Comparison of ENCODE assay signal across 19 cellular contexts in the genomic region with DNA sequence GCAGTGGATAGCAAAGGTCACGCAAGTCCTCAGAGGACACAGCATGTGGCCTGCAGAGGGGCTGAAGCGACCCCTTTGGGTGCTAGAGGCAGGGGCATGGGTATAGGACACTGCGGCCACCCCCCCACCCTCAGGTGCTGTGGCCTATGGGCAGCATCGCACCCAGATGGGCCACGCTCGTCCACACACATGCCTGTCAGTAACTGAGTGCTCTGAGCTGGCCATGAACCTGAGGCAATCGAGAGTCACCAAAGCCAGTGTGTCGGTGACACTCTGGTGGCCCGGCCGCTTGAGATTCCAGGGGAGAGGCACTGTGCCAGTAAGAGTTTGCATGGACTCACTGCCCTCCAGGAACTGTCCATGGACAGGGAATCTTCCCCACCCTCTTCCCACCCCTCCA. TPM values are rescaled to one million over a fixed set of nuclear protein-coding genes. Genes with fewer than 3 reads are reported as not detected.
DNase-seq lines count a peak whose midpoint lies in the region; ATAC-seq, FAIRE-seq and TF ChIP-seq lines count a peak whose summit lies in the region.
"Had no signal": no experiment of that assay in that cellular context is flagged by ENCODE, and none has a peak within 500 bp of the region (broad histone marks: within the 10 kb centered on the region; RNA-seq: fewer than 3 reads in every experiment).

No MANE protein-coding gene starts in this region.

- intact Hi-C loops in heart left ventricle (cut with DNase I) (no loop called here), cardiac septum (cut with DNase I) (no loop called here), K562 (cut with micrococcal nuclease) (no loop called here), HepG2 (cut with micrococcal nuclease; ENCODE audit: unreplicated experiment) (no loop called here), testis (cut with DNase I; ENCODE audit: low total_unique reads) (no loop called here)

- peak overlapping the region in 1 of 2 experiments; percentile 87; a peak in 2 of 4 replicates for H3K9ac ChIP-seq in K562 (ENCODE audit: insufficient read depth in 1 of 2, low read depth in 2 of 2, low read length in 2 of 2)
- no peak overlapping the region for H3K9ac ChIP-seq in HepG2 (ENCODE audit: insufficient read depth, low read depth, low read length)
- H3K9ac ChIP-seq: BLaER1 treated with 17β-estradiol and CSF1 and Interleukin-3, amounts not matched to agents 10 nM and 100 nM; GM23248 had no signal

- BruUV-seq in K562 (replicated peaks; lab: Mats Ljungman, UMichigan), result no TSS peak
- no TSS peak for BruUV-seq in HepG2 (replicated peaks; lab: Mats Ljungman, UMichigan)

- no peak for DNase-seq in heart left ventricle
- no peak for DNase-seq in cardiac septum (ENCODE audit: low spot score)
- no peak for DNase-seq in K562 (ENCODE audit: extremely low read depth in 1 of 4, low spot score in 3 of 4)
- DNase-seq in HepG2 (ENCODE audit: low spot score), result peak; percentile 17
- DNase-seq in testis, result no peak
- DNase-seq in activated CD8-positive, alpha-beta memory T cell treated with anti-CD3 and anti-CD28 coated beads, Interleukin-2, amount 50 U/mL, for 4 hours, result no peak
- DNase-seq in small intestine, result no peak
- no peak for DNase-seq in Peyer's patch
- DNase-seq: DMS79 treated with DMSO at 0.1 percent for 48 hours, KBM-7, MV-4-11, NCI-H1417 treated with DMSO at 0.1 percent for 48 hours, NCI-H2029 treated with DMSO at 0.1 percent for 48 hours, NCI-H510A treated with DMSO at 0.1 percent for 48 hours, SHP77 treated with DMSO at 0.1 percent for 48 hours had no signal

- FAIRE-seq in K562 (lab: Jason Lieb, UNC) (no peak), HepG2 (lab: Jason Lieb, UNC) (no peak), small intestine (lab: Jason Lieb, UNC) (no peak)
- FAIRE-seq: G401.6 had no signal

- peak overlapping the region in 1 of 12 donors; percentile 25 for H3K4me3 ChIP-seq in heart left ventricle
- H3K4me3 ChIP-seq in K562, result no peak overlapping the region
- peak overlapping the region in 1 of 3 experiments; percentile 54; a peak in 1 of 6 replicates for H3K4me3 ChIP-seq in HepG2 (replicated peaks in 1 of 3; ENCODE audit: insufficient read depth in 1 of 3, low read depth in 2 of 3, low read length in 3 of 3)
- no peak overlapping the region for H3K4me3 ChIP-seq in testis
- no peak overlapping the region for H3K4me3 ChIP-seq in small intestine (ENCODE audit: low read depth in 1 of 2, low read length in 2 of 2)
- H3K4me3 ChIP-seq in Peyer's patch, result no peak overlapping the region
- H3K4me3 ChIP-seq: BLaER1 treated with 17β-estradiol and CSF1 and Interleukin-3, amounts not matched to agents 10 nM and 100 nM; GM23248 had no signal

- H2AFZ ChIP-seq in K562 (ENCODE audit: low read depth, low read length) (peak overlapping the region; percentile 79), HepG2 (ENCODE audit: low read length) (no peak overlapping the region)

- TF ChIP-seq POLR2A in heart left ventricle (IDR thresholded peaks at IDR 0.05) (no peak), K562 (conservative IDR thresholded peaks at IDR 0.05) (no peak), HepG2 (IDR thresholded peaks at IDR 0.05; ENCODE audit: insufficient read depth in 1 of 2, low read depth in 2 of 2, low read length in 2 of 2) (no peak), testis (IDR thresholded peaks at IDR 0.05) (no peak), Peyer's patch (IDR thresholded peaks at IDR 0.05) (no peak)

- TF ChIP-seq CTCF in heart left ventricle (IDR thresholded peaks at IDR 0.05) (no peak), K562 (IDR thresholded peaks at IDR 0.05 in 2 of 3, conservative IDR thresholded peaks at IDR 0.05 in 1 of 3; ENCODE audit: insufficient read depth in 2 of 3, low read depth in 1 of 3, low read length in 3 of 3) (no peak), HepG2 (CRISPR knock-in tag; IDR thresholded peaks at IDR 0.05) (0 out of 2 replicates have a peak, but pooled peaks have one; percentile 2), testis (IDR thresholded peaks at IDR 0.05) (no peak), Peyer's patch (IDR thresholded peaks at IDR 0.05) (no peak)

- H3K9me3 ChIP-seq in heart left ventricle, result no peaks in the 10 kb centered on the region
- no peaks in the 10 kb centered on the region for H3K9me3 ChIP-seq in K562 (replicated peaks; ENCODE audit: control insufficient read depth, insufficient read depth, low read depth, low read length)
- no peaks in the 10 kb centered on the region for H3K9me3 ChIP-seq in HepG2 (ENCODE audit: low read length)
- H3K9me3 ChIP-seq in testis, result no peaks in the 10 kb centered on the region
- no peaks in the 10 kb centered on the region for H3K9me3 ChIP-seq in small intestine (ENCODE audit: control insufficient read depth, low read depth)
- no peaks in the 10 kb centered on the region for H3K9me3 ChIP-seq in Peyer's patch

- peak in 1 of 4 donors; percentile 20 for ATAC-seq in heart left ventricle
- peak; percentile 39 for ATAC-seq in K562
- ATAC-seq in HepG2, result peak; percentile 82
- ATAC-seq: HCT116 had no signal

- no peaks in the 10 kb centered on the region for H3K9me1 ChIP-seq in K562 (ENCODE audit: control insufficient read depth, insufficient read depth, low read length)

- WGBS in heart left ventricle, 4 donors, result 78 to 87% (median 83%) methylated on average over 9 to 10 of the region's 10 CpGs
- 69% methylated on average over 7 of the region's 10 CpGs for WGBS in K562 (ENCODE audit: insufficient coverage, low coverage, missing lambda C conversion rate)
- 0% methylated on average over 1 of the region's 10 CpGs for WGBS in HepG2 (ENCODE audit: low lambda C conversion rate)
- WGBS in testis, 2 donors, result 75 to 100% methylated on average over 1 to 10 of the region's 10 CpGs
- 80 to 81% (median 81%) methylated on average over 10 of the region's 10 CpGs for WGBS in small intestine, 3 donors

- in situ Hi-C loops in K562 (cut with MboI), result no loop called here
- in situ Hi-C loops in HepG2 (cut with HindIII; ENCODE audit: extremely low pct_ligation_motif_present, low pct_unique_long_range_greater_than_20kb), result no loop called here

- CTCF ChIA-PET in K562 (lab: Yijun Ruan, JAX; ENCODE audit: low intra/inter-chr PET ratio), result no interaction called here
- CTCF ChIA-PET in HepG2 (lab: Yijun Ruan, JAX; ENCODE audit: low intra/inter-chr PET ratio, low total read pairs), result no interaction called here

- no peak for TF ChIP-seq EP300 in K562 (IDR thresholded peaks at IDR 0.05; ENCODE audit: low read length)
- no peak for TF ChIP-seq EP300 in HepG2 (IDR thresholded peaks at IDR 0.05; ENCODE audit: low read depth in 2 of 2, low read length in 2 of 2)
- no peak for TF ChIP-seq EP300 in HepG2 (CRISPR knock-in tag; IDR thresholded peaks at IDR 0.05; ENCODE audit: borderline replicate concordance)

- H3K4me2 ChIP-seq in K562 (ENCODE audit: insufficient read depth, low read length) (peak overlapping the region; percentile 22; the same call in 1 of the 2 replicates), HepG2 (ENCODE audit: low read depth, low read length) (peak overlapping the region; percentile 63)
- H3K4me2 ChIP-seq: BLaER1 treated with 17β-estradiol and CSF1 and Interleukin-3, amounts not matched to agents 10 nM and 100 nM had no signal

- H4K20me1 ChIP-seq in K562 (replicated peaks; ENCODE audit: control insufficient read depth, insufficient read depth, low read length) (no peaks in the 10 kb centered on the region), HepG2 (ENCODE audit: insufficient read depth, low read length) (no peaks in the 10 kb centered on the region)
- H4K20me1 ChIP-seq: BLaER1 treated with 17β-estradiol and CSF1 and Interleukin-3, amounts not matched to agents 10 nM and 100 nM had no signal

- H3K27me3 ChIP-seq in heart left ventricle (peaks cover 0 to 34% (median 6%) of the 10 kb centered on the region in 9 donors), K562 (ENCODE audit: control insufficient read depth in 2 of 2, insufficient read depth in 2 of 2, low read length in 2 of 2) (no peaks in the 10 kb centered on the region), HepG2 (ENCODE audit: control insufficient read depth in 1 of 2, insufficient read depth in 2 of 2, low read length in 2 of 2) (peaks cover 1 to 26% of the 10 kb centered on the region in 2 experiments; a peak in 3 of 5 replicates), testis (no peaks in the 10 kb centered on the region), small intestine (ENCODE audit: control insufficient read depth in 2 of 2, insufficient read depth in 2 of 2, low read length in 2 of 2) (no peaks in the 10 kb centered on the region), Peyer's patch (no peaks in the 10 kb centered on the region)

- H3K4me1 ChIP-seq in heart left ventricle (peaks cover 0 to 39% (median 12%) of the 10 kb centered on the region in 12 donors), K562 (replicated peaks in 1 of 2; ENCODE audit: control insufficient read depth in 2 of 2, insufficient read depth in 2 of 2, low read length in 2 of 2) (peaks cover 11 to 20% of the 10 kb centered on the region in 2 experiments), HepG2 (ENCODE audit: insufficient read depth, low read length) (peaks cover 32% of the 10 kb centered on the region), testis (peaks cover 8% of the 10 kb centered on the region), small intestine (ENCODE audit: control insufficient read depth in 2 of 2, insufficient read depth in 1 of 2, low read depth in 1 of 2, low read length in 1 of 2) (no peaks in the 10 kb centered on the region), Peyer's patch (peaks cover 0 to 8% (median 0%) of the 10 kb centered on the region in 4 donors)

- no peaks in the 10 kb centered on the region for H3K36me3 ChIP-seq in heart left ventricle
- H3K36me3 ChIP-seq in K562 (ENCODE audit: control insufficient read depth, insufficient read depth, low read length), result no peaks in the 10 kb centered on the region
- H3K36me3 ChIP-seq in HepG2 (replicated peaks in 1 of 2; ENCODE audit: control insufficient read depth in 1 of 2, insufficient read depth in 2 of 2, low read length in 2 of 2), result no peaks in the 10 kb centered on the region
- H3K36me3 ChIP-seq in testis (ENCODE audit: low read depth, missing control alignments), result no peaks in the 10 kb centered on the region
- no peaks in the 10 kb centered on the region for H3K36me3 ChIP-seq in small intestine (ENCODE audit: control insufficient read depth in 2 of 2, insufficient read depth in 2 of 2, low read length in 2 of 2)
- H3K36me3 ChIP-seq in Peyer's patch, result no peaks in the 10 kb centered on the region

- H3K27ac ChIP-seq in heart left ventricle (peak overlapping the region in 10 of 12 donors; percentile 23 to 74 (median 50)), K562 (ENCODE audit: extremely low read depth, low read depth, low read length) (no peak overlapping the region), HepG2 (ENCODE audit: extremely low read length, insufficient read depth, low read length) (no peak overlapping the region), testis (peak overlapping the region; percentile 44 to 59), small intestine (ENCODE audit: low read depth in 1 of 2, low read length in 1 of 2) (no peak overlapping the region), Peyer's patch (no peak overlapping the region)
- H3K27ac ChIP-seq: BLaER1 treated with 17β-estradiol and CSF1 and Interleukin-3, amounts not matched to agents 10 nM and 100 nM; GM23248 had no signal

- TF ChIP-seq RAD21 in K562 (CRISPR knock-in tag; conservative IDR thresholded peaks at IDR 0.05 in 1 of 2, IDR thresholded peaks at IDR 0.05 in 1 of 2) (no peak), HepG2 (CRISPR knock-in tag; IDR thresholded peaks at IDR 0.05) (no peak)

- H3K79me2 ChIP-seq in K562 (ENCODE audit: control insufficient read depth, insufficient read depth, low read length), result no peaks in the 10 kb centered on the region
- H3K79me2 ChIP-seq in HepG2 (ENCODE audit: insufficient read depth, low read length), result no peaks in the 10 kb centered on the region

- POLR2A ChIA-PET in K562 (lab: Yijun Ruan, JAX) (interaction anchor here (0.7 to 1.2 kb wide), 3 partner anchors 10 to 204 kb away, joined by 3 to 7 read pairs (median 5); a partner anchor contains a TSS), HepG2 (lab: Yijun Ruan, JAX) (interaction anchor here (2.4 kb wide), 1 partner anchor 23 kb away, joined by 9 read pairs; a partner anchor contains a TSS)

RNA-seq across cellular contexts. Expression of a gene that starts 22.7 kb away (rescaled TPM):
- 10 to 100 TPM in 6 of 9 donors, 1 to 10 TPM in 3; 7.5 to 33.1 (median 10.4) TPM for total RNA-seq in heart left ventricle
- 10 to 100 TPM; 11.7 to 13.9 TPM for polyA plus RNA-seq in heart left ventricle
- total RNA-seq in cardiac septum, result 14.5 TPM
- total RNA-seq in K562 (2011; cell fraction: chromatin; rRNA removed; ENCODE audit: low replicate concordance), result 18.9 and 43.2 TPM in 2 replicates
- 13.0 and 20.3 TPM in 2 replicates for total RNA-seq in K562 (2011; cell fraction: nucleolus; rRNA removed)
- total RNA-seq in K562 (2011; cell fraction: nucleoplasm; rRNA removed), result 23.4 and 36.6 TPM in 2 replicates
- 33.1 and 38.3 TPM in 2 replicates for total RNA-seq in K562 (2014; rRNA removed)
- 56.4 and 67.9 TPM in 2 replicates for total RNA-seq in K562 (2014; rRNA removed; fragmentation: Illumina TruSeq; extraction: Trizol)
- total RNA-seq in K562 (2015; rRNA removed; fragmentation: Illumina TruSeq; extraction: Trizol), result 63.6 and 66.4 TPM in 2 replicates
- total RNA-seq in K562 (2021), result 37.6 and 40.3 TPM in 2 replicates
- 39.9 and 44.8 TPM in 2 replicates for polyA plus RNA-seq in K562 (2011; rRNA removed)
- 7.5 and 17.5 TPM in 2 replicates for polyA plus RNA-seq in K562 (2011; cell fraction: cytosol; rRNA removed)
- polyA plus RNA-seq in K562 (2011; cell fraction: nucleus; rRNA removed), result 15.5 and 21.0 TPM in 2 replicates
- polyA plus RNA-seq in K562 (2012), result 36.4 and 37.3 TPM in 2 replicates
- polyA plus RNA-seq in K562 (2014; fragmentation: Illumina TruSeq; extraction: Trizol), result 48.1 and 58.3 TPM in 2 replicates
- polyA plus RNA-seq in K562 (2014; fragmentation: Nextera tagmentation; extraction: Ambion mirVana), result 10 to 100 TPM; 36.6 to 46.3 TPM
- polyA plus RNA-seq in K562 (2014; rRNA removed), result 35.0 and 43.8 TPM in 2 replicates
- 46.7 and 65.3 TPM in 2 replicates for polyA minus RNA-seq in K562 (2011; rRNA and poly(A)+ RNA removed)
- polyA minus RNA-seq in K562 (2011; cell fraction: cytosol; rRNA and poly(A)+ RNA removed), result 14.0 and 24.8 TPM in 2 replicates
- 11.2 and 19.8 TPM in 2 replicates for polyA minus RNA-seq in K562 (2011; cell fraction: nucleus; rRNA and poly(A)+ RNA removed)
- 41.5 and 50.4 TPM in 2 replicates for total RNA-seq in HepG2 (2016; rRNA removed; fragmentation: Illumina TruSeq; extraction: Trizol)
- 49.3 and 52.6 TPM in 2 replicates for total RNA-seq in HepG2 (2016; cell fraction: cytosol; rRNA removed; fragmentation: Illumina TruSeq; extraction: Trizol; ENCODE audit: low read depth)
- total RNA-seq in HepG2 (2016; cell fraction: insoluble cytoplasmic fraction; rRNA removed; fragmentation: Illumina TruSeq; extraction: Trizol), result 38.4 and 56.0 TPM in 2 replicates
- 51.7 and 54.4 TPM in 2 replicates for total RNA-seq in HepG2 (2016; cell fraction: membrane; rRNA removed; fragmentation: Illumina TruSeq; extraction: Trizol)
- total RNA-seq in HepG2 (2016; cell fraction: nucleus; rRNA removed; fragmentation: Illumina TruSeq; extraction: Trizol), result 26.0 and 29.7 TPM in 2 replicates
- 19.0 and 24.9 TPM in 2 replicates for polyA plus RNA-seq in HepG2 (2011; rRNA removed)
- 10.2 and 14.5 TPM in 2 replicates for polyA plus RNA-seq in HepG2 (2011; cell fraction: cytosol; rRNA removed)
- polyA plus RNA-seq in HepG2 (2011; cell fraction: nucleus; rRNA removed), result 11.5 and 12.9 TPM in 2 replicates
- 22.1 and 25.7 TPM in 2 replicates for polyA plus RNA-seq in HepG2 (2012)
- polyA plus RNA-seq in HepG2 (2016; cell fraction: cytosol; fragmentation: Illumina TruSeq; extraction: Trizol; ENCODE audit: low read depth), result 32.5 and 35.5 TPM in 2 replicates
- polyA plus RNA-seq in HepG2 (2016; cell fraction: insoluble cytoplasmic fraction; fragmentation: Illumina TruSeq; extraction: Trizol; ENCODE audit: low read depth), result 63.2 and 65.8 TPM in 2 replicates
- 42.7 and 43.8 TPM in 2 replicates for polyA plus RNA-seq in HepG2 (2016; cell fraction: membrane; fragmentation: Illumina TruSeq; extraction: Trizol; ENCODE audit: low read depth)
- 42.7 and 47.1 TPM in 2 replicates for polyA plus RNA-seq in HepG2 (2016; cell fraction: nucleus; fragmentation: Illumina TruSeq; extraction: Trizol; ENCODE audit: insufficient read depth, low read depth)
- polyA minus RNA-seq in HepG2 (2011; rRNA and poly(A)+ RNA removed; ENCODE audit: low replicate concordance), result 15.3 and 15.9 TPM in 2 replicates
- polyA minus RNA-seq in HepG2 (2011; cell fraction: cytosol; rRNA and poly(A)+ RNA removed), result 19.2 and 19.3 TPM in 2 replicates
- 31.0 and 33.9 TPM in 2 replicates for polyA minus RNA-seq in HepG2 (2011; cell fraction: nucleus; rRNA and poly(A)+ RNA removed)
- 10 to 100 TPM; 37.4 to 41.5 TPM for total RNA-seq in testis
- 24.5 TPM for polyA plus RNA-seq in testis (ENCODE audit: insufficient read depth, low read depth, low replicate concordance)
- polyA plus RNA-seq in small intestine, result 10 to 100 TPM; 25.7 to 32.0 (median 30.3) TPM
- 10 to 100 TPM; 28.9 to 43.7 (median 29.3) TPM for total RNA-seq in Peyer's patch

RNA-seq across cellular contexts. Expression of a gene that starts 41.0 kb away (rescaled TPM):
- total RNA-seq in heart left ventricle (10 to 100 TPM; 12.9 to 28.3 (median 18.5) TPM), cardiac septum (21.0 TPM), K562 (2014; rRNA removed) (59.9 and 62.2 TPM in 2 replicates), K562 (2014; rRNA removed; fragmentation: Illumina TruSeq; extraction: Trizol) (111 and 119 TPM in 2 replicates), K562 (2015; rRNA removed; fragmentation: Illumina TruSeq; extraction: Trizol) (90.9 and 94.8 TPM in 2 replicates), K562 (2021) (147 and 148 TPM in 2 replicates), HepG2 (2016; rRNA removed; fragmentation: Illumina TruSeq; extraction: Trizol) (59.6 and 96.2 TPM in 2 replicates), testis (10 to 100 TPM; 37.1 to 43.5 TPM), Peyer's patch (10 to 100 TPM; 18.6 to 38.0 (median 25.3) TPM)
- polyA plus RNA-seq in heart left ventricle (10 to 100 TPM in 1 of 2 donors, 1 to 10 TPM in 1; 8.6 to 39.9 TPM), K562 (2011; rRNA removed) (124 and 180 TPM in 2 replicates), K562 (2014; fragmentation: Illumina TruSeq; extraction: Trizol) (88.3 and 108 TPM in 2 replicates), K562 (2014; fragmentation: Nextera tagmentation; extraction: Ambion mirVana) (100 to 1,000 TPM in 1 of 2 experiments, 10 to 100 TPM in 1; 83.6 to 108 TPM), K562 (2014; rRNA removed) (73.1 and 79.0 TPM in 2 replicates), HepG2 (2011; rRNA removed) (43.3 and 63.5 TPM in 2 replicates), testis (ENCODE audit: insufficient read depth, low read depth, low replicate concordance) (33.5 TPM), small intestine (10 to 100 TPM; 15.2 to 19.8 (median 16.2) TPM)
- total RNA-seq in K562 (2011; cell fraction: chromatin; rRNA removed; ENCODE audit: low replicate concordance), result 114 and 160 TPM in 2 replicates
- 43.2 and 44.6 TPM in 2 replicates for total RNA-seq in K562 (2011; cell fraction: nucleolus; rRNA removed)
- total RNA-seq in K562 (2011; cell fraction: nucleoplasm; rRNA removed), result 87.4 and 134 TPM in 2 replicates
- 106 and 107 TPM in 2 replicates for polyA plus RNA-seq in K562 (2011; cell fraction: cytosol; rRNA removed)
- 62.3 and 70.7 TPM in 2 replicates for polyA plus RNA-seq in K562 (2011; cell fraction: nucleus; rRNA removed)
- 36.1 and 73.0 TPM in 2 replicates for polyA plus RNA-seq in K562 (2012)
- polyA minus RNA-seq in K562 (2011; rRNA and poly(A)+ RNA removed), result 296 and 323 TPM in 2 replicates
- polyA minus RNA-seq in K562 (2011; cell fraction: cytosol; rRNA and poly(A)+ RNA removed), result 95.3 and 113 TPM in 2 replicates
- polyA minus RNA-seq in K562 (2011; cell fraction: nucleus; rRNA and poly(A)+ RNA removed), result 32.3 and 57.8 TPM in 2 replicates
- 17.4 and 19.2 TPM in 2 replicates for total RNA-seq in HepG2 (2016; cell fraction: cytosol; rRNA removed; fragmentation: Illumina TruSeq; extraction: Trizol; ENCODE audit: low read depth)
- total RNA-seq in HepG2 (2016; cell fraction: insoluble cytoplasmic fraction; rRNA removed; fragmentation: Illumina TruSeq; extraction: Trizol), result 55.1 and 101 TPM in 2 replicates
- total RNA-seq in HepG2 (2016; cell fraction: membrane; rRNA removed; fragmentation: Illumina TruSeq; extraction: Trizol), result 36.0 and 39.4 TPM in 2 replicates
- total RNA-seq in HepG2 (2016; cell fraction: nucleus; rRNA removed; fragmentation: Illumina TruSeq; extraction: Trizol), result 46.1 and 50.8 TPM in 2 replicates
- 32.3 and 38.9 TPM in 2 replicates for polyA plus RNA-seq in HepG2 (2011; cell fraction: cytosol; rRNA removed)
- polyA plus RNA-seq in HepG2 (2011; cell fraction: nucleus; rRNA removed), result 36.4 and 40.5 TPM in 2 replicates
- 26.8 and 30.0 TPM in 2 replicates for polyA plus RNA-seq in HepG2 (2012)
- polyA plus RNA-seq in HepG2 (2016; cell fraction: cytosol; fragmentation: Illumina TruSeq; extraction: Trizol; ENCODE audit: low read depth), result 6.6 and 7.4 TPM in 2 replicates
- polyA plus RNA-seq in HepG2 (2016; cell fraction: insoluble cytoplasmic fraction; fragmentation: Illumina TruSeq; extraction: Trizol; ENCODE audit: low read depth), result 76.8 and 84.1 TPM in 2 replicates
- 13.7 and 15.5 TPM in 2 replicates for polyA plus RNA-seq in HepG2 (2016; cell fraction: membrane; fragmentation: Illumina TruSeq; extraction: Trizol; ENCODE audit: low read depth)
- 57.0 and 57.1 TPM in 2 replicates for polyA plus RNA-seq in HepG2 (2016; cell fraction: nucleus; fragmentation: Illumina TruSeq; extraction: Trizol; ENCODE audit: insufficient read depth, low read depth)
- 83.0 and 125 TPM in 2 replicates for polyA minus RNA-seq in HepG2 (2011; rRNA and poly(A)+ RNA removed; ENCODE audit: low replicate concordance)
- 49.3 and 51.1 TPM in 2 replicates for polyA minus RNA-seq in HepG2 (2011; cell fraction: cytosol; rRNA and poly(A)+ RNA removed)
- polyA minus RNA-seq in HepG2 (2011; cell fraction: nucleus; rRNA and poly(A)+ RNA removed), result 70.4 and 83.0 TPM in 2 replicates

Comparison
In these comparisons a context has a peak if more than half of its experiments do, and no peak if none do; other contexts are left out.
1. H3K27ac ChIP-seq: peak in heart left ventricle (10 of 12) and testis (2 of 2); none in K562 (single experiment), HepG2 (single experiment), small intestine (0 of 2) and Peyer's patch (0 of 4).